In genomic region chr19:35117791-35118190, GRCh38 we compare ENCODE assay signal across 27 cellular contexts. TPM values are rescaled to one million over a fixed set of nuclear protein-coding genes. Genes with fewer than 3 reads are reported as not detected.
DNase-seq lines count a peak whose midpoint lies in the region; ATAC-seq and TF ChIP-seq lines count a peak whose summit lies in the region.
"Had no signal": no experiment of that assay in that cellular context is flagged by ENCODE, and none has a peak within 500 bp of the region (broad histone marks: within the 10 kb centered on the region; RNA-seq: fewer than 3 reads in every experiment).

No MANE protein-coding gene starts in this region.

- intact Hi-C loops in breast epithelium (cut with DNase I; ENCODE audit: low total_unique reads): no loop called here
- intact Hi-C loops in esophagus squamous epithelium (cut with DNase I): no loop called here
- intact Hi-C loops in gastrocnemius medialis (cut with DNase I; ENCODE audit: low total_unique reads): no loop called here

- DNase-seq in breast epithelium (ENCODE audit: low spot score in 2 of 2) (no peak), esophagus squamous epithelium (lab: John Stamatoyannopoulos, UW) (no peak), neuronal stem cell (ENCODE audit: low spot score) (no peak), gastrocnemius medialis (no peak), SKM-1 treated with dmso at 0.1 percent for 144 hours (lab: John Stamatoyannopoulos, UW; ENCODE audit: unreplicated experiment) (no peak)
- DNase-seq: activated CD4-positive, alpha-beta T cell treated with anti-CD3 and anti-CD28 coated beads for 1 hour; activated naive CD4-positive, alpha-beta T cell treated with anti-CD3 and anti-CD28 coated beads for 36 hours; activated T-cell treated with anti-CD3 and anti-CD28 coated beads, Interleukin-2, amount 50 U/mL, for 24 hours; anterior cingulate cortex; CD8-positive, alpha-beta T cell; DMS79; effector memory CD4-positive, alpha-beta T cell; HCEC 1CT; heart left ventricle; immature natural killer cell; mesenchymal stem cell; natural killer cell; NCI-H1092 treated with DMSO at 0.1 percent for 48 hours; NCI-H2081 treated with DMSO at 0.1 percent for 48 hours; NCI-H510A; ovary; T1000; thyroid gland had no signal

- no peaks in the 10 kb centered on the region for H3K79me1 ChIP-seq in neuronal stem cell (ENCODE audit: low read depth, low read length)

- WGBS in esophagus squamous epithelium, 2 donors: 32 to 43% methylated on average over 9 to 10 of the region's 11 CpGs
- WGBS in neuronal stem cell (ENCODE audit: extremely low coverage in 2 of 2, insufficient read length in 2 of 2, insufficient replicate concordance in 1 of 2), 2 donors: no CpG with 5 or more reads among the region's 11 CpGs
- WGBS in urinary bladder: 84% methylated on average over 11 of the region's 11 CpGs

- no peak overlapping the region for H2BK12ac ChIP-seq in neuronal stem cell (ENCODE audit: low read length)

- H4K91ac ChIP-seq in neuronal stem cell (ENCODE audit: low read depth, low read length, poor library complexity): no peak overlapping the region

- H4K8ac ChIP-seq in neuronal stem cell (ENCODE audit: low read depth, low read length): no peak overlapping the region

- no peak overlapping the region for H2AFZ ChIP-seq in neuronal stem cell (ENCODE audit: low read length)

- H3K36me3 ChIP-seq in breast epithelium (no peaks in the 10 kb centered on the region), esophagus squamous epithelium (peaks cover 0 to 12% (median 0%) of the 10 kb centered on the region in 3 donors), neuronal stem cell (replicated peaks in 1 of 2; ENCODE audit: control insufficient read depth in 2 of 2, insufficient read depth in 2 of 2, low read length in 2 of 2) (no peaks in the 10 kb centered on the region), urinary bladder (ENCODE audit: insufficient read depth) (no peaks in the 10 kb centered on the region), gastrocnemius medialis (no peaks in the 10 kb centered on the region)
- H3K36me3 ChIP-seq: heart left ventricle, ovary, thyroid gland had no signal

- no peak overlapping the region for H3K9ac ChIP-seq in neuronal stem cell (ENCODE audit: low read depth, low read length, poor library complexity)

- H3K4me2 ChIP-seq in neuronal stem cell (ENCODE audit: insufficient read depth, low read length, poor library complexity, severe bottlenecking): no peak overlapping the region

- TF ChIP-seq POLR2A in breast epithelium (IDR thresholded peaks at IDR 0.05) (no peak), esophagus squamous epithelium (IDR thresholded peaks at IDR 0.05) (no peak), gastrocnemius medialis (IDR thresholded peaks at IDR 0.05) (no peak)

- in situ Hi-C loops in gastrocnemius medialis (cut with MboI; ENCODE audit: low sequenced_read_pairs in 4 of 4): no loop called here

- H3K9me3 ChIP-seq in breast epithelium (no peaks in the 10 kb centered on the region), esophagus squamous epithelium (no peaks in the 10 kb centered on the region), neuronal stem cell (replicated peaks in 1 of 2; ENCODE audit: control insufficient read depth in 2 of 2, insufficient read depth in 1 of 2, low read depth in 1 of 2, low read length in 2 of 2) (no peaks in the 10 kb centered on the region), gastrocnemius medialis (no peaks in the 10 kb centered on the region)
- H3K9me3 ChIP-seq: heart left ventricle, ovary, thyroid gland had no signal

- no peak overlapping the region for H2BK120ac ChIP-seq in neuronal stem cell (ENCODE audit: low read depth, low read length)

- peak overlapping the region; percentile 15 for H3K18ac ChIP-seq in neuronal stem cell (ENCODE audit: low read length)

- no peak for TF ChIP-seq CTCF in breast epithelium (IDR thresholded peaks at IDR 0.05)
- no peak for TF ChIP-seq CTCF in esophagus squamous epithelium (IDR thresholded peaks at IDR 0.05)
- no peak for TF ChIP-seq CTCF in gastrocnemius medialis (IDR thresholded peaks at IDR 0.05 in 4 of 5, conservative IDR thresholded peaks at IDR 0.05 in 1 of 5)

- H3K23ac ChIP-seq in neuronal stem cell (ENCODE audit: low read depth, low read length, poor library complexity): no peak overlapping the region

- H3K4me1 ChIP-seq in breast epithelium: peaks cover 0 to 13% of the 10 kb centered on the region in 2 donors
- peaks cover 35 to 96% (median 39%) of the 10 kb centered on the region in 3 donors for H3K4me1 ChIP-seq in esophagus squamous epithelium
- H3K4me1 ChIP-seq in neuronal stem cell (ENCODE audit: control insufficient read depth in 2 of 2, insufficient read depth in 1 of 2, low read depth in 1 of 2, low read length in 2 of 2): peaks cover 2 to 14% of the 10 kb centered on the region in 2 donors
- no peaks in the 10 kb centered on the region for H3K4me1 ChIP-seq in urinary bladder (ENCODE audit: insufficient read depth)
- H3K4me1 ChIP-seq in gastrocnemius medialis: peaks cover 6 to 22% of the 10 kb centered on the region in 2 donors

- H3K14ac ChIP-seq in neuronal stem cell (ENCODE audit: low read length): no peak overlapping the region

- H3K27ac ChIP-seq in breast epithelium: peak overlapping the region; percentile 62 to 91
- peak overlapping the region; percentile 91 to 95 (median 93) for H3K27ac ChIP-seq in esophagus squamous epithelium
- no peak overlapping the region for H3K27ac ChIP-seq in neuronal stem cell (replicated peaks; ENCODE audit: low read length)
- peak overlapping the region; percentile 33 for H3K27ac ChIP-seq in urinary bladder (ENCODE audit: low read depth)
- H3K27ac ChIP-seq in gastrocnemius medialis: no peak overlapping the region
- H3K27ac ChIP-seq: thyroid gland had no signal

- no peak overlapping the region for H2BK15ac ChIP-seq in neuronal stem cell (ENCODE audit: low read length)

- H2AK5ac ChIP-seq in neuronal stem cell (ENCODE audit: low read depth, low read length): no peak overlapping the region

- ATAC-seq in gastrocnemius medialis (no peak), GM21381 (IDR thresholded peaks at IDR 0.05; ENCODE audit: unreplicated experiment) (no peak)
- ATAC-seq: CD8-positive, alpha-beta T cell; natural killer cell; stimulated activated effector memory CD8-positive, alpha-beta T cell treated with anti-CD3 and anti-CD28 coated beads, Interleukin-12 subunit alpha, Interleukin-12 subunit beta, amount 100 ng/mL, for 72 hours had no signal

- H3K27me3 ChIP-seq in breast epithelium: no peaks in the 10 kb centered on the region
- H3K27me3 ChIP-seq in esophagus squamous epithelium: no peaks in the 10 kb centered on the region
- H3K27me3 ChIP-seq in neuronal stem cell (ENCODE audit: control insufficient read depth in 3 of 3, insufficient read depth in 3 of 3, low read depth in 1 of 3, low read length in 3 of 3): peaks cover 0 to 31% (median 0%) of the 10 kb centered on the region in 3 experiments
- no peaks in the 10 kb centered on the region for H3K27me3 ChIP-seq in gastrocnemius medialis
- H3K27me3 ChIP-seq: heart left ventricle, ovary, thyroid gland had no signal

- H3K4me3 ChIP-seq in breast epithelium: peak overlapping the region in 2 of 3 donors; percentile 60 to 75
- H3K4me3 ChIP-seq in esophagus squamous epithelium: peak overlapping the region; percentile 52 to 65 (median 58)
- H3K4me3 ChIP-seq in neuronal stem cell (ENCODE audit: low read length in 2 of 2): no peak overlapping the region
- H3K4me3 ChIP-seq in urinary bladder (ENCODE audit: low read depth, low read length): no peak overlapping the region
- H3K4me3 ChIP-seq in gastrocnemius medialis: no peak overlapping the region
- H3K4me3 ChIP-seq: thyroid gland had no signal

- no peak overlapping the region for H3K4ac ChIP-seq in neuronal stem cell (ENCODE audit: low read length)

- no peak overlapping the region for H2BK5ac ChIP-seq in neuronal stem cell (ENCODE audit: low read length)

RNA-seq across cellular contexts. Expression of gene FXYD3, which starts 2.2 kb away (rescaled TPM):
- 100 to 1,000 TPM in 2 of 3 donors, not detected in 1; 135 to 318 TPM for total RNA-seq in breast epithelium
- total RNA-seq in esophagus squamous epithelium: 100 to 1,000 TPM; 282 to 837 (median 489) TPM
- 0.07 TPM for polyA plus RNA-seq in neuronal stem cell (2013, experiment 1 of 2)
- 0.12 TPM for polyA plus RNA-seq in neuronal stem cell (2013, experiment 2 of 2)
- total RNA-seq in urinary bladder: 62.3 TPM
- polyA plus RNA-seq in urinary bladder: 170 TPM
- total RNA-seq in gastrocnemius medialis: 10 to 100 TPM in 1 of 4 donors, under 1 TPM in 1, not detected in 2; 0.26 to 13.4 TPM
- total RNA-seq: activated naive CD4-positive, alpha-beta T cell treated with anti-CD3 and anti-CD28 coated beads for 36 hours; CD8-positive, alpha-beta T cell; LHCN-M2; natural killer cell had no signal
- polyA plus RNA-seq: immature natural killer cell had no signal

RNA-seq across cellular contexts. Expression of gene LGI4, which starts 17.1 kb away (rescaled TPM):
- total RNA-seq in breast epithelium (10 to 100 TPM in 1 of 3 donors, 1 to 10 TPM in 2; 4.3 to 37.8 (median 5.3) TPM), esophagus squamous epithelium (1 to 10 TPM; 1.3 to 8.2 (median 1.6) TPM), urinary bladder (5.9 TPM), gastrocnemius medialis (10 to 100 TPM; 16.1 to 31.5 (median 27.2) TPM)
- 2.0 TPM for polyA plus RNA-seq in neuronal stem cell (2013, experiment 1 of 2)
- 1.8 TPM for polyA plus RNA-seq in neuronal stem cell (2013, experiment 2 of 2)
- polyA plus RNA-seq in urinary bladder: 48.4 TPM
- total RNA-seq: LHCN-M2 had no signal
- polyA plus RNA-seq: immature natural killer cell had no signal

RNA-seq across cellular contexts. Expression of gene FXYD1, which starts 20.8 kb away (rescaled TPM):
- total RNA-seq in breast epithelium: 10 to 100 TPM; 15.5 to 75.5 (median 34.7) TPM
- 10 to 100 TPM in 2 of 4 donors, 1 to 10 TPM in 1, not detected in 1; 3.9 to 29.9 (median 10.1) TPM for total RNA-seq in esophagus squamous epithelium
- 0.85 TPM for polyA plus RNA-seq in neuronal stem cell (2013, experiment 1 of 2)
- polyA plus RNA-seq in neuronal stem cell (2013, experiment 2 of 2): 1.2 TPM
- total RNA-seq in urinary bladder: 26.9 TPM
- polyA plus RNA-seq in urinary bladder: 121 TPM
- 100 to 1,000 TPM; 215 to 235 (median 225) TPM for total RNA-seq in gastrocnemius medialis
- total RNA-seq: LHCN-M2, natural killer cell had no signal

RNA-seq across cellular contexts. Expression of gene FXYD7, which starts 25.3 kb away (rescaled TPM):
- not detected for total RNA-seq in breast epithelium
- not detected for total RNA-seq in esophagus squamous epithelium
- polyA plus RNA-seq in neuronal stem cell (2013, experiment 1 of 2): 2.3 TPM
- 2.6 TPM for polyA plus RNA-seq in neuronal stem cell (2013, experiment 2 of 2)
- 0.26 TPM for total RNA-seq in urinary bladder
- 0.57 TPM for polyA plus RNA-seq in urinary bladder
- total RNA-seq in gastrocnemius medialis: under 1 TPM in 1 of 4 donors, not detected in 3; 0.40 TPM
- total RNA-seq: LHCN-M2 had no signal
- polyA plus RNA-seq: heart left ventricle had no signal

RNA-seq across cellular contexts. Expression of gene FXYD5, which starts 36.7 kb away (rescaled TPM):
- 10 to 100 TPM; 52.4 to 56.7 (median 56.2) TPM for total RNA-seq in breast epithelium
- 100 to 1,000 TPM in 1 of 4 donors, 10 to 100 TPM in 3; 39.3 to 146 (median 45.7) TPM for total RNA-seq in esophagus squamous epithelium
- polyA plus RNA-seq in neuronal stem cell (2013, experiment 1 of 2): 47.1 TPM
- 45.6 TPM for polyA plus RNA-seq in neuronal stem cell (2013, experiment 2 of 2)
- 6.6 TPM for total RNA-seq in urinary bladder
- polyA plus RNA-seq in urinary bladder: 105 TPM
- 10 to 100 TPM in 3 of 4 donors, 1 to 10 TPM in 1; 5.2 to 23.3 (median 14.3) TPM for total RNA-seq in gastrocnemius medialis

Comparison
In these comparisons a context has a peak if more than half of its experiments do, and no peak if none do; other contexts are left out.
1. H3K27ac ChIP-seq: peak in breast epithelium (2 of 2), esophagus squamous epithelium (4 of 4) and urinary bladder (single experiment); none in neuronal stem cell (single experiment) and gastrocnemius medialis (0 of 4).
2. H3K4me3 ChIP-seq: peak in breast epithelium (2 of 3) and esophagus squamous epithelium (4 of 4); none in neuronal stem cell (0 of 2), urinary bladder (single experiment) and gastrocnemius medialis (0 of 4).